In genomic region chr15:51403072-51403878, GRCh38 we compare ENCODE assay signal across 9 cellular contexts.
DNase-seq lines count a peak whose midpoint lies in the region; ATAC-seq and TF ChIP-seq lines count a peak whose summit lies in the region.
"Had no signal": no experiment of that assay in that cellular context is flagged by ENCODE, and none has a peak within 500 bp of the region (broad histone marks: within the 10 kb centered on the region; RNA-seq: fewer than 3 reads in every experiment).

No MANE protein-coding gene starts in this region.

- CTCF ChIA-PET in AG04450 (lab: Charles Lee) (interaction anchor here (0.6 to 5.4 kb wide), 32 partner anchors 10 to 270 kb away, joined by 3 to 106 read pairs (median 6); no protein-coding TSS in a partner anchor), RWPE1 (lab: Yijun Ruan, JAX) (interaction anchor here (0.6 to 0.8 kb wide), 4 partner anchors 14 to 739 kb away, joined by 3 to 4 read pairs (median 4); no protein-coding TSS in a partner anchor)
- CTCF ChIA-PET in activated naive CD4-positive, alpha-beta T cell treated with anti-CD3 and anti-CD28 coated beads for 36 hours (lab: Charles Lee) = interaction anchor here (0.6 to 1.4 kb wide), 5 partner anchors 19 to 240 kb away, joined by 3 read pairs; no protein-coding TSS in a partner anchor

- no peak for TF ChIP-seq POLR2A in testis (IDR thresholded peaks at IDR 0.05)

- ATAC-seq in HG03280 (IDR thresholded peaks at IDR 0.05; ENCODE audit: unreplicated experiment) = no peak

- peaks cover 30% of the 10 kb centered on the region for H3K27me3 ChIP-seq in AG04450 (ENCODE audit: control insufficient read depth, insufficient read depth, low read length)
- H3K27me3 ChIP-seq in HAP-1 (ENCODE audit: low read depth) = no peaks in the 10 kb centered on the region
- H3K27me3 ChIP-seq in testis = no peaks in the 10 kb centered on the region

- H3K9me3 Mint-ChIP-seq in activated naive CD4-positive, alpha-beta T cell treated with anti-CD3 and anti-CD28 coated beads for 36 hours = no peaks in the 10 kb centered on the region
- H3K9me3 Mint-ChIP-seq: dendritic cell treated with granulocyte-macrophage colony-stimulating factor and Interleukin-4, amounts not matched to agents 40 ng/mL and 50 ng/mL, for 4 days had no signal

- H3K4me3 Mint-ChIP-seq in activated naive CD4-positive, alpha-beta T cell treated with anti-CD3 and anti-CD28 coated beads for 36 hours = no peak overlapping the region
- H3K4me3 Mint-ChIP-seq: dendritic cell treated with granulocyte-macrophage colony-stimulating factor and Interleukin-4, amounts not matched to agents 40 ng/mL and 50 ng/mL, for 4 days had no signal

- H3K27ac ChIP-seq in AG04450 (ENCODE audit: low read depth, low read length) (no peak overlapping the region), RWPE1 (no peak overlapping the region), testis (no peak overlapping the region)

- POLR2A ChIA-PET in AG04450 (lab: Yijun Ruan, JAX) (no interaction called here), RWPE1 (lab: Yijun Ruan, JAX; ENCODE audit: low non-redundant PET) (no interaction called here)

- H3K36me3 Mint-ChIP-seq in activated naive CD4-positive, alpha-beta T cell treated with anti-CD3 and anti-CD28 coated beads for 36 hours (ENCODE audit: low read depth) = no peaks in the 10 kb centered on the region

- 66 to 70% methylated on average over 8 of the region's 8 CpGs for WGBS in testis, 2 donors

- DNase-seq in AG04450 (ENCODE audit: low read depth, low spot score) = peak; percentile 8
- DNase-seq in HAP-1 (ENCODE audit: low spot score in 2 of 2) = peak; percentile 43 to 52
- DNase-seq in RWPE1 (ENCODE audit: low spot score) = no peak
- DNase-seq in foreskin fibroblast = peak; percentile 29 to 70
- DNase-seq in testis = no peak
- no peak for DNase-seq in occipital lobe (lab: John Stamatoyannopoulos, UW)
- DNase-seq in activated naive CD4-positive, alpha-beta T cell treated with anti-CD3 and anti-CD28 coated beads for 36 hours = no peak

- no peaks in the 10 kb centered on the region for H3K4me1 Mint-ChIP-seq in activated naive CD4-positive, alpha-beta T cell treated with anti-CD3 and anti-CD28 coated beads for 36 hours (ENCODE audit: low read depth)

- in situ Hi-C loops in HAP-1 (cut with MboI; ENCODE audit: low sequenced_read_pairs) = no loop called here

- peaks cover 18% of the 10 kb centered on the region for H3K27me3 Mint-ChIP-seq in activated naive CD4-positive, alpha-beta T cell treated with anti-CD3 and anti-CD28 coated beads for 36 hours (ENCODE audit: low read depth)

- H3K9me3 ChIP-seq in AG04450 (ENCODE audit: control insufficient read depth, insufficient read depth, low read length) (no peaks in the 10 kb centered on the region; the same call in 1 of the 2 replicates), HAP-1 (no peaks in the 10 kb centered on the region), testis (no peaks in the 10 kb centered on the region)

- no peak overlapping the region for H3K27ac Mint-ChIP-seq in activated naive CD4-positive, alpha-beta T cell treated with anti-CD3 and anti-CD28 coated beads for 36 hours
- H3K27ac Mint-ChIP-seq: dendritic cell treated with granulocyte-macrophage colony-stimulating factor and Interleukin-4, amounts not matched to agents 40 ng/mL and 50 ng/mL, for 4 days had no signal

- no peaks in the 10 kb centered on the region for H3K4me1 ChIP-seq in HAP-1
- H3K4me1 ChIP-seq in testis = no peaks in the 10 kb centered on the region

- TF ChIP-seq CTCF in AG04450 (IDR thresholded peaks at IDR 0.05; ENCODE audit: low read depth, low read length) (peak; percentile 80), RWPE1 (conservative IDR thresholded peaks at IDR 0.05; ENCODE audit: low read depth) (peak; percentile 52), foreskin fibroblast (IDR thresholded peaks at IDR 0.05; ENCODE audit: low read depth, low read length) (peak; percentile 64), testis (IDR thresholded peaks at IDR 0.05) (peak in 2 of 3 experiments; percentile 51 to 62)

- no peak overlapping the region for H3K4me3 ChIP-seq in AG04450 (ENCODE audit: low read depth, low read length)
- no peak overlapping the region for H3K4me3 ChIP-seq in HAP-1
- no peak overlapping the region for H3K4me3 ChIP-seq in foreskin fibroblast (ENCODE audit: low read depth in 1 of 2, low read length in 2 of 2)
- H3K4me3 ChIP-seq in testis = no peak overlapping the region

- intact Hi-C loops in testis (cut with DNase I; ENCODE audit: low total_unique reads) = loop anchor here (5.0 kb wide), 1 partner anchor 176 kb away; no protein-coding TSS in a partner anchor
- intact Hi-C loops in activated naive CD4-positive, alpha-beta T cell treated with anti-CD3 and anti-CD28 coated beads for 36 hours (cut with micrococcal nuclease) = loop anchor here (1.0 to 5.0 kb wide), 2 partner anchors 121 to 240 kb away; no protein-coding TSS in a partner anchor

- H3K36me3 ChIP-seq in HAP-1 (replicated peaks) = no peaks in the 10 kb centered on the region
- no peaks in the 10 kb centered on the region for H3K36me3 ChIP-seq in testis (ENCODE audit: low read depth, missing control alignments)

Comparison
In these comparisons a context has a peak if more than half of its experiments do, and no peak if none do; other contexts are left out.
1. DNase-seq: peak in AG04450 (single experiment), HAP-1 (2 of 2) and foreskin fibroblast (2 of 2); none in RWPE1 (single experiment), testis (single experiment), occipital lobe (single experiment) and activated naive CD4-positive, alpha-beta T cell treated with anti-CD3 and anti-CD28 coated beads for 36 hours (single experiment).
2. Peak in every context shown above with its lines, with median percentiles within 50 percentile points of each other: CTCF ChIP-seq.